In the genomic region with DNA sequence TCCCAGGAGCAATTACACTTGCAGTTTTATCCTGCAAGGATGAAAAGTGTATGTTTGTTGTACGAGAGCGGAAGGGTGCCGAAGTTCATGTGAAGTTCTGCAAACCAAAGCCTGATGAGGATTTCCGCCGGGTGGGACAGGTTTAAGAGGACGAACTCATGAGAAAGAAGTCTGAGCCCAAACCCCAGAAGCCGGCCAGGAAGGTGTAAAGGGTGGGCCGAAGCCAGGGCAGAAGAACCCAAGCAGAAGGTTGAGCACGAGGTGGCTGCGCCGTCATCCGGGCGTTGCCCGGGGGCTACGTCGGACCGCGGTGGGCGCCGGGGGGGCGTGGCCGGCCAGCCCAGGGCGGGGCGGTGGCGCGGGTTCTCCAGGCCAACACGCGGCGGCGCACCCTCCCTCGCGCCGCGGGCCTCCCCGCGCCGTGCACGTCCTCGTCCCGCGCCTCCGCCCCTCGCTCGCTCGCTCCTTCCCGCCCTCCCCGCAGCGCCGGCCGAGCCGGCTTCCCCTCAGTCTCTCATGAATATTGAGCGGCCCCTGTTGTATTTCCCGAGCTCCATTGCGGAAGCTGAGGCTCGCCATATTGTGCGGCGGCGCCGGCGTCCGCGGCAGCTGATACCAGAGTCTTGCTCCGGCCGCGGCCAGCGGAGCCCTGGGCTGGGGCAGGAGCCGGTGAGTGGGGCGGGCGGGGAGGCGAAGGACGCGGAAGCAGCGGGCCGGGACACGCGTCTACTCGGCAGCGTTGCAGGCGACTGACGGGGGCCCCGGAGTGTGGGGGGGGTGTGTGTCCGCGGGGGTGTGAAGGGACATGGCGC, we compare ENCODE assay signal across 8 cellular contexts. TPM values are rescaled to one million over a fixed set of nuclear protein-coding genes. Genes with fewer than 3 reads are reported as not detected.
DNase-seq lines count a peak whose midpoint lies in the region; ATAC-seq and TF ChIP-seq lines count a peak whose summit lies in the region.

A gene (plus strand): TSS at position 578 of the 812 bp plus-strand sequence. CDS start 41,996 bp downstream, outside the sequence.

- no peak for TF ChIP-seq CTCF in kidney epithelial cell (IDR thresholded peaks at IDR 0.05; ENCODE audit: insufficient read depth, low read length, poor library complexity, severe bottlenecking)

- H2AFZ ChIP-seq in ACC112 (ENCODE audit: low read length, unreplicated experiment) = peak within 1 kb of the TSS; percentile 86

- H3K4me3 ChIP-seq in ACC112 (ENCODE audit: low read depth, low read length) (peak within 1 kb of the TSS; percentile 83), kidney epithelial cell (ENCODE audit: low read depth, low read length) (peak within 1 kb of the TSS; percentile 66)

- no peaks in the 10 kb centered on the region for H3K27me3 ChIP-seq in ACC112 (ENCODE audit: insufficient read depth, low read length)
- no peaks in the 10 kb centered on the region for H3K27me3 ChIP-seq in kidney epithelial cell (ENCODE audit: control insufficient read depth, insufficient read depth, low read length)

- peaks cover 38% of the 10 kb centered on the region for H3K79me2 ChIP-seq in ACC112 (ENCODE audit: control insufficient read depth, insufficient read depth, low read length, unreplicated experiment)

- no peak within 1 kb of the TSS for H3K27ac ChIP-seq in ACC112 (ENCODE audit: low read depth, low read length)

- peak; percentile 71 for ATAC-seq in GM18861 (IDR thresholded peaks at IDR 0.05; ENCODE audit: unreplicated experiment)
- peak; percentile 81 for ATAC-seq in HG03097 (IDR thresholded peaks at IDR 0.05; ENCODE audit: low FRiP score, unreplicated experiment)

- peaks cover 20% of the 10 kb centered on the region for H3K4me1 ChIP-seq in ACC112 (ENCODE audit: control insufficient read depth, insufficient read depth, low read length, unreplicated experiment)

- H3K36me3 ChIP-seq in ACC112 (ENCODE audit: insufficient read depth, low read length) = no peaks in the 10 kb centered on the region
- no peaks in the 10 kb centered on the region for H3K36me3 ChIP-seq in kidney epithelial cell (ENCODE audit: control insufficient read depth, insufficient read depth, low read length)

- DNase-seq in NCI-H2196 treated with DMSO at 0.1 percent for 48 hours (lab: John Stamatoyannopoulos, UW; ENCODE audit: unreplicated experiment) (peak; percentile 60), cerebellum (ENCODE audit: low spot score) (peak; percentile 82), kidney epithelial cell (ENCODE audit: low read depth) (peak; percentile 26)
- peak; percentile 66 for DNase-seq in activated CD4-positive, alpha-beta T cell treated with anti-CD3 and anti-CD28 coated beads for 1 hour
- peak; percentile 55 to 74 for DNase-seq in stimulated activated CD4-positive, alpha-beta T cell treated with anti-CD3 and anti-CD28 coated beads, Interleukin-15, amount 100 ng/mL, for 48 hours (ENCODE audit: low read depth in 2 of 2)

RNA-seq across cellular contexts. Expression of the gene that starts here (rescaled TPM):
- total RNA-seq in cerebellum (53.0 TPM), kidney epithelial cell (17.1 and 21.4 TPM in 2 replicates)

Comparison
In these comparisons a context has a peak if more than half of its experiments do, and no peak if none do; other contexts are left out.
1. DNase-seq: peak in every context shown above with its lines; median percentile 82 in cerebellum; 66 in activated CD4-positive, alpha-beta T cell treated with anti-CD3 and anti-CD28 coated beads for 1 hour; 64 in stimulated activated CD4-positive, alpha-beta T cell treated with anti-CD3 and anti-CD28 coated beads, Interleukin-15, amount 100 ng/mL, for 48 hours; 60 in NCI-H2196 treated with DMSO at 0.1 percent for 48 hours; 26 in kidney epithelial cell.